21 cellular contexts compared by ENCODE assay signal in genomic region chr20:50892394-50892793, GRCh38. TPM values are rescaled to one million over a fixed set of nuclear protein-coding genes. Genes with fewer than 3 reads are reported as not detected.
DNase-seq lines count a peak whose midpoint lies in the region; ATAC-seq, FAIRE-seq and TF ChIP-seq lines count a peak whose summit lies in the region.
"Had no signal": no experiment of that assay in that cellular context is flagged by ENCODE, and none has a peak within 500 bp of the region (broad histone marks: within the 10 kb centered on the region; RNA-seq: fewer than 3 reads in every experiment).

No MANE protein-coding gene starts in this region.

- peak; percentile 37 to 60 for ATAC-seq in activated CD4-positive, CD25-positive, alpha-beta regulatory T cell treated with anti-CD3 and anti-CD28 coated beads, Interleukin-2, amount 50 U/mL, for 24 hours
- ATAC-seq in pancreas (no peak), upper lobe of left lung (ENCODE audit: low FRiP score in 2 of 2) (no peak)
- ATAC-seq: left lobe of liver had no signal

- no peaks in the 10 kb centered on the region for H3K9me3 ChIP-seq in BLaER1 treated with 17β-estradiol and CSF1 and Interleukin-3, amounts not matched to agents 10 nM and 100 nM (replicated peaks in 1 of 11)
- H3K9me3 ChIP-seq in OCI-LY3 (ENCODE audit: insufficient read depth, low read length) (no peaks in the 10 kb centered on the region), pancreas (no peaks in the 10 kb centered on the region), upper lobe of left lung (no peaks in the 10 kb centered on the region)
- H3K9me3 ChIP-seq: SK-N-SH, vagina had no signal

- H2AFZ ChIP-seq in OCI-LY3 (ENCODE audit: low read depth, low read length) = no peak overlapping the region

- H3K27ac ChIP-seq in BLaER1 treated with 17β-estradiol and CSF1 and Interleukin-3, amounts not matched to agents 10 nM and 100 nM = no peak overlapping the region
- H3K27ac ChIP-seq in OCI-LY3 (ENCODE audit: low read length) (peak overlapping the region; percentile 51), pancreas (no peak overlapping the region), upper lobe of left lung (no peak overlapping the region)
- H3K27ac ChIP-seq: HL-60, vagina had no signal

- DNase-seq in activated CD4-positive, CD25-positive, alpha-beta regulatory T cell (lab: John Stamatoyannopoulos, UW) = no peak
- DNase-seq in islet precursor cell = peak; percentile 23
- DNase-seq in NCI-H345 treated with DMSO at 0.1 percent for 48 hours (lab: John Stamatoyannopoulos, UW; ENCODE audit: unreplicated experiment) = no peak
- no peak for DNase-seq in pancreas
- DNase-seq in upper lobe of left lung = no peak
- DNase-seq: 8988T; activated T-cell treated with anti-CD3 and anti-CD28 coated beads, Interleukin-2, amount 50 U/mL, for 4 hours; AML-193; amniotic stem cell; NCI-H1436; NCI-H524; RPMI8226; SK-N-SH; small intestine; stimulated activated CD4-positive, alpha-beta T cell treated with anti-CD3 and anti-CD28 coated beads, Interleukin-2, amount 100 ng/mL, for 48 hours had no signal

- no peaks in the 10 kb centered on the region for H3K27me3 ChIP-seq in BLaER1 treated with 17β-estradiol and CSF1 and Interleukin-3, amounts not matched to agents 10 nM and 100 nM
- H3K27me3 ChIP-seq in OCI-LY3 (ENCODE audit: low read depth, low read length) = no peaks in the 10 kb centered on the region
- no peaks in the 10 kb centered on the region for H3K27me3 ChIP-seq in pancreas
- no peaks in the 10 kb centered on the region for H3K27me3 ChIP-seq in upper lobe of left lung
- H3K27me3 ChIP-seq: vagina had no signal

- H3K79me2 ChIP-seq in OCI-LY3 (ENCODE audit: low read length) = peaks cover 53% of the 10 kb centered on the region

- peaks cover 87 to 100% (median 100%) of the 10 kb centered on the region in 11 experiments for H3K36me3 ChIP-seq in BLaER1 treated with 17β-estradiol and CSF1 and Interleukin-3, amounts not matched to agents 10 nM and 100 nM
- H3K36me3 ChIP-seq in OCI-LY3 (replicated peaks; ENCODE audit: low read depth, low read length) = peaks cover 80% of the 10 kb centered on the region
- H3K36me3 ChIP-seq in pancreas = peaks cover 6 to 37% (median 20%) of the 10 kb centered on the region in 3 donors
- H3K36me3 ChIP-seq in upper lobe of left lung = peaks cover 22 to 76% (median 50%) of the 10 kb centered on the region in 4 donors

- no peak for FAIRE-seq in pancreas (lab: Jason Lieb, UNC)
- FAIRE-seq: small intestine had no signal

- no peak for TF ChIP-seq EP300 in upper lobe of left lung (IDR thresholded peaks at IDR 0.05)

- H3K4me2 ChIP-seq in BLaER1 treated with 17β-estradiol and CSF1 and Interleukin-3, amounts not matched to agents 10 nM and 100 nM = peak overlapping the region in 8 of 11 experiments; percentile 2 to 36 (median 20); a peak in 12 of 22 replicates
- peak overlapping the region; percentile 40 for H3K4me2 ChIP-seq in OCI-LY3 (ENCODE audit: low read length)
- H3K4me2 ChIP-seq: SK-N-SH had no signal

- peaks cover 83 to 100% (median 98%) of the 10 kb centered on the region in 11 experiments; a peak in 21 of 22 replicates for H4K20me1 ChIP-seq in BLaER1 treated with 17β-estradiol and CSF1 and Interleukin-3, amounts not matched to agents 10 nM and 100 nM
- peaks cover 48% of the 10 kb centered on the region for H4K20me1 ChIP-seq in OCI-LY3 (ENCODE audit: insufficient read depth, low read length)

- no peak overlapping the region for H3K4me3 ChIP-seq in BLaER1 treated with 17β-estradiol and CSF1 and Interleukin-3, amounts not matched to agents 10 nM and 100 nM
- H3K4me3 ChIP-seq in OCI-LY3 (ENCODE audit: low read length) = peak overlapping the region; percentile 21; the same call in 1 of the 2 replicates
- H3K4me3 ChIP-seq in pancreas = no peak overlapping the region
- no peak overlapping the region for H3K4me3 ChIP-seq in upper lobe of left lung
- H3K4me3 ChIP-seq: vagina had no signal

- TF ChIP-seq POLR2A in upper lobe of left lung (IDR thresholded peaks at IDR 0.05) = no peak

- H3K4me1 ChIP-seq in BLaER1 treated with 17β-estradiol and CSF1 and Interleukin-3, amounts not matched to agents 10 nM and 100 nM = peaks cover 7 to 28% (median 21%) of the 10 kb centered on the region in 10 experiments; a peak in 19 of 20 replicates
- H3K4me1 ChIP-seq in OCI-LY3 (ENCODE audit: low read length) (peaks cover 44% of the 10 kb centered on the region), pancreas (peaks cover 5 to 10% (median 8%) of the 10 kb centered on the region in 3 donors), upper lobe of left lung (no peaks in the 10 kb centered on the region)
- H3K4me1 ChIP-seq: vagina had no signal

- no peak overlapping the region for H3K9ac ChIP-seq in BLaER1 treated with 17β-estradiol and CSF1 and Interleukin-3, amounts not matched to agents 10 nM and 100 nM
- H3K9ac ChIP-seq in OCI-LY3 (ENCODE audit: low read length) = no peak overlapping the region; the same call in 1 of the 2 replicates
- H3K9ac ChIP-seq: SK-N-SH had no signal

- WGBS in pancreas, 2 donors = 94 to 97% methylated on average over 8 of the region's 8 CpGs
- 93 to 98% methylated on average over 8 of the region's 8 CpGs for WGBS in upper lobe of left lung, 2 donors

- TF ChIP-seq CTCF in OCI-LY3 (IDR thresholded peaks at IDR 0.05; ENCODE audit: low read depth, low read length) = no peak
- TF ChIP-seq CTCF in pancreas (IDR thresholded peaks at IDR 0.05) = no peak
- TF ChIP-seq CTCF in upper lobe of left lung (IDR thresholded peaks at IDR 0.05) = no peak

- intact Hi-C loops in pancreas (cut with DNase I) = no loop called here

RNA-seq across cellular contexts. Expression of gene ADNP, which starts 38.8 kb away (rescaled TPM):
- 10 to 100 TPM; 18.7 to 33.8 (median 20.5) TPM for total RNA-seq in pancreas
- polyA plus RNA-seq in pancreas = 10 to 100 TPM; 17.8 to 21.5 TPM
- total RNA-seq in upper lobe of left lung = 10 to 100 TPM; 27.3 to 72.6 (median 45.0) TPM

Comparison
In these comparisons a context has a peak if more than half of its experiments do, and no peak if none do; other contexts are left out.
1. ATAC-seq: peak in activated CD4-positive, CD25-positive, alpha-beta regulatory T cell treated with anti-CD3 and anti-CD28 coated beads, Interleukin-2, amount 50 U/mL, for 24 hours (2 of 2); none in pancreas (0 of 4) and upper lobe of left lung (0 of 2).